ENCODE assay signal across 1 cellular context in genomic region chr5:121982089-121982488, GRCh38.
TF ChIP-seq lines count a peak whose summit lies in the region.

No MANE protein-coding gene starts in this region.

TF ChIP-seq in IMR-90, 13 proteins besides CTCF, POLR2A, EP300 and RAD21:
- TF ChIP-seq RFX5 (IDR thresholded peaks at IDR 0.05; ENCODE audit: low read depth, low read length) (no peak), ELK1 (IDR thresholded peaks at IDR 0.05; ENCODE audit: borderline replicate concordance, low read depth, low read length) (no peak), MAFK (IDR thresholded peaks at IDR 0.05; ENCODE audit: low read depth, low read length) (no peak), MXI1 (IDR thresholded peaks at IDR 0.05; ENCODE audit: borderline replicate concordance, low read depth, low read length) (no peak), CHD1 (IDR thresholded peaks at IDR 0.05; ENCODE audit: low read depth, low read length) (no peak), MAZ (IDR thresholded peaks at IDR 0.05; ENCODE audit: borderline replicate concordance, low read depth, low read length) (no peak), BHLHE40 (IDR thresholded peaks at IDR 0.05; ENCODE audit: low read depth, low read length) (no peak), NFE2L2 (IDR thresholded peaks at IDR 0.05; ENCODE audit: low read depth, low read length) (no peak), FOS (IDR thresholded peaks at IDR 0.05; ENCODE audit: low read depth, low read length) (no peak), USF2 (IDR thresholded peaks at IDR 0.05; ENCODE audit: low read depth, low read length) (no peak), CEBPB (IDR thresholded peaks at IDR 0.05; ENCODE audit: low read depth, low read length) (no peak), RCOR1 (IDR thresholded peaks at IDR 0.05; ENCODE audit: insufficient replicate concordance, low read length) (no peak), SMC3 (IDR thresholded peaks at IDR 0.05; ENCODE audit: low read depth, low read length) (no peak)
